ENCODE assay signal across 16 cellular contexts in the genomic region with DNA sequence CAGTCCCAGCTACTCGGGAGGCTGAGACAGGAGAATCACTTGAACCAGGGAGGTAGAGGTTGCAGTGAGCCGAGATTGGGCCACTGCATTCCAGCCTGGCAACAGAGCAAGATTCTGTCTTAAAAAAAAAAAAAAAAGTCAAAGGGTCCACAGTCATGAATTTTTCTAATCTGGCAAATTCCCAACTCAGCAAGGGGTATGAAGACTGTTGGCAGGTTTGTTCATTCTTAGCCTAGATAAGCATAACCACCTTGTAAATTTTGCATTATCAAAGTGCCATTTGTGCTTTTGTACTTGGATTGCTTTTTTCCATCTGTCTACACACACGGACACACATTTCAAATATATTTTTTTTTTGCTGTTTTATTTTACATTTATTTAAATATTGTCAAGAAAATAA.
A peak's percentile ranks its signal among the peaks of the same experiment; 100 is the strongest.
DNase-seq lines count a peak whose midpoint lies in the region; ATAC-seq lines count a peak whose summit lies in the region.
"Had no signal": no experiment of that assay in that cellular context is flagged by ENCODE, and none has a peak within 500 bp of the region (broad histone marks: within the 10 kb centered on the region; RNA-seq: fewer than 3 reads in every experiment).

No MANE protein-coding gene starts in this region.

- no peak for ATAC-seq in GM19463 (IDR thresholded peaks at IDR 0.05; ENCODE audit: unreplicated experiment)
- ATAC-seq in HG03196 (IDR thresholded peaks at IDR 0.05; ENCODE audit: unreplicated experiment): no peak
- ATAC-seq: A549; CD8-positive, alpha-beta T cell; HepG2 had no signal

- DNase-seq in EH (ENCODE audit: low read depth): peak; percentile 23
- peak; percentile 29 for DNase-seq in NCI-H446 treated with DMSO at 0.1 percent for 48 hours (lab: John Stamatoyannopoulos, UW)
- DNase-seq in astrocyte of the hippocampus (ENCODE audit: low read depth, low spot score): peak; percentile 64
- peak; percentile 36 for DNase-seq in iris pigment epithelial cell (ENCODE audit: low read depth)
- no peak for DNase-seq in iPS-NIHi7 (ENCODE audit: extremely low spot score)
- DNase-seq: CD8-positive, alpha-beta T cell; COR-L47; DMS153; DND-41; GF-D8; HCEC 1CT; HFFc6 had no signal
